Comparison of ENCODE assay signal across 9 cellular contexts in the genomic region with DNA sequence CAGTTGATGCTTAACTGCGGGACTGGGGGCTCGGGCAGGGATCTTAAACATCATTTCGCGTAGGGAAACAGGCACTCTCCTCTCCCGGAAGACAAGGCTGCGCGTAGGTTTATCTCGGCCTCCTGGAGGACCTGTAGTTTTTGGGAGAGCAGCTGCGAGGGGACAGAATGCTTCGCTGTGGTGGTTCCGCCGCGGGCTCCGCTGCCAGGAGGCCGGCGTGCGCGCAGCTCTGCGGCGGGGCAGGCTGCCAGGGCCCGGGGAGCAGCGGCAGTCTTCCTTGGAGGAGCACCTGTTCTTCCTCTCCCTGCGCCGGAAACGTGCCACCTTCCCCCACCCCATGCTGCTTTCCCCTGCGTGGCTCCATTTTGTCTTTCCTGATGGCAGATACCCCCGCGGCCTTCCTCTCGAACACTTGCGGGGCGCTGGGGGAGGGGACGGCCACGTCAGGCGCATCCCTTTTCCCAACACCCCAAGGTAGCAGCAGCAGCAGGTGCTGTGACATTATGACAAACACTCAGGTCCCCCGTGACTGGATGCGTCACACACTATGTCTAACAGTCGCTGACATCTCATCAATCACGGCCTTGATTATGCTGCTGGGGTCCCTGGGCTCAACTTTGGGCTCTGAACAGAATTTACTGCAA.
DNase-seq lines count a peak whose midpoint lies in the region; ATAC-seq and TF ChIP-seq lines count a peak whose summit lies in the region.
"Had no signal": no experiment of that assay in that cellular context is flagged by ENCODE, and none has a peak within 500 bp of the region (broad histone marks: within the 10 kb centered on the region; RNA-seq: fewer than 3 reads in every experiment).

No MANE protein-coding gene starts in this region.

- no peak overlapping the region for H3K27ac Mint-ChIP-seq in endothelial cell (ENCODE audit: unreplicated experiment)

- peak overlapping the region; percentile 49 for H3K4me3 Mint-ChIP-seq in endothelial cell (ENCODE audit: unreplicated experiment)

- intact Hi-C loops in Right ventricle myocardium superior (cut with DNase I): no loop called here
- intact Hi-C loops in cardiac septum (cut with DNase I): no loop called here
- intact Hi-C loops in mucosa of descending colon (cut with DNase I, micrococcal nuclease): no loop called here

- peak; percentile 59 for DNase-seq in Right ventricle myocardium superior
- no peak for DNase-seq in cardiac septum (ENCODE audit: low spot score)
- DNase-seq in endothelial cell (ENCODE audit: low spot score): peak; percentile 26
- DNase-seq in mucosa of descending colon: peak; percentile 35 to 62 (median 53)
- DNase-seq in activated T-cell treated with anti-CD3 and anti-CD28 coated beads, Interleukin-2, amount 50 U/mL, for 48 hours: no peak
- DNase-seq in stimulated activated naive CD4-positive, alpha-beta T cell (lab: John Stamatoyannopoulos, UW): no peak
- DNase-seq in HPDE6-E6E7 (ENCODE audit: extremely low spot score): no peak

- H3K9me3 ChIP-seq in mucosa of descending colon: no peaks in the 10 kb centered on the region

- H3K36me3 ChIP-seq in mucosa of descending colon (ENCODE audit: low read depth): no peaks in the 10 kb centered on the region
- H3K36me3 ChIP-seq: BLaER1 treated with 17β-estradiol and CSF1 and Interleukin-3, amounts not matched to agents 10 nM and 100 nM had no signal

- peaks cover 13% of the 10 kb centered on the region for H3K4me1 Mint-ChIP-seq in endothelial cell (ENCODE audit: unreplicated experiment)

- H3K9me3 Mint-ChIP-seq in endothelial cell (ENCODE audit: unreplicated experiment): no peaks in the 10 kb centered on the region

- no peak overlapping the region for H3K4me3 ChIP-seq in mucosa of descending colon
- H3K4me3 ChIP-seq: BLaER1 treated with 17β-estradiol and CSF1 and Interleukin-3, amounts not matched to agents 10 nM and 100 nM had no signal

- no peaks in the 10 kb centered on the region for H3K36me3 Mint-ChIP-seq in endothelial cell (ENCODE audit: low read depth, unreplicated experiment)

- H3K27me3 Mint-ChIP-seq in endothelial cell (ENCODE audit: unreplicated experiment): no peaks in the 10 kb centered on the region

- peak; percentile 76 for ATAC-seq in Right ventricle myocardium superior (ENCODE audit: poor library complexity)
- ATAC-seq in mucosa of descending colon: peak; percentile 77
- no peak for ATAC-seq in GM19452 (IDR thresholded peaks at IDR 0.05; ENCODE audit: unreplicated experiment)

- TF ChIP-seq CTCF in endothelial cell (IDR thresholded peaks at IDR 0.05; ENCODE audit: unreplicated experiment): no peak
- no peak for TF ChIP-seq CTCF in mucosa of descending colon (IDR thresholded peaks at IDR 0.05)

- peaks cover 7% of the 10 kb centered on the region for H3K4me1 ChIP-seq in mucosa of descending colon (ENCODE audit: low read depth)
- H3K4me1 ChIP-seq: BLaER1 treated with 17β-estradiol and CSF1 and Interleukin-3, amounts not matched to agents 10 nM and 100 nM had no signal

Comparison
In these comparisons a context has a peak if more than half of its experiments do, and no peak if none do; other contexts are left out.
1. DNase-seq: peak in Right ventricle myocardium superior (single experiment), endothelial cell (single experiment) and mucosa of descending colon (3 of 3); none in cardiac septum (single experiment), activated T-cell treated with anti-CD3 and anti-CD28 coated beads, Interleukin-2, amount 50 U/mL, for 48 hours (0 of 2), stimulated activated naive CD4-positive, alpha-beta T cell (0 of 6) and HPDE6-E6E7 (single experiment).